ENCODE assay signal across 11 cellular contexts in genomic region chr22:32444068-32444467, GRCh38. TPM values are rescaled to one million over a fixed set of nuclear protein-coding genes. Genes with fewer than 3 reads are reported as not detected.
DNase-seq lines count a peak whose midpoint lies in the region; ATAC-seq and TF ChIP-seq lines count a peak whose summit lies in the region.
"Had no signal": no experiment of that assay in that cellular context is flagged by ENCODE, and none has a peak within 500 bp of the region (broad histone marks: within the 10 kb centered on the region; RNA-seq: fewer than 3 reads in every experiment).

No MANE protein-coding gene starts in this region.

- peaks cover 8% of the 10 kb centered on the region for H3K27me3 Mint-ChIP-seq in activated CD4-positive, alpha-beta T cell treated with anti-CD3 and anti-CD28 coated beads, Interleukin-2, amount 10 ng/mL, durations not matched to agents 24 days and 14 days
- H3K27me3 Mint-ChIP-seq in activated CD4-positive, alpha-beta T cell treated with anti-CD3 and anti-CD28 coated beads, Interleukin-2, amount 10 ng/mL, durations not matched to agents 7 days and 5 days = peaks cover 8% of the 10 kb centered on the region
- peaks cover 45% of the 10 kb centered on the region for H3K27me3 Mint-ChIP-seq in neural crest cell (ENCODE audit: low read depth)

- POLR2A ChIA-PET in activated CD4-positive, alpha-beta T cell treated with anti-CD3 and anti-CD28 coated beads, Interleukin-2, amount 10 ng/mL, durations not matched to agents 7 days and 5 days (lab: Charles Lee) = no interaction called here

- H3K27ac ChIP-seq in VCaP = no peak overlapping the region
- H3K27ac ChIP-seq: thyroid gland had no signal

- intact Hi-C loops in activated CD4-positive, alpha-beta T cell treated with anti-CD3 and anti-CD28 coated beads, Interleukin-2, amount 10 ng/mL, durations not matched to agents 24 days and 14 days (cut with micrococcal nuclease) = no loop called here

- peak; percentile 58 for DNase-seq in activated CD4-positive, alpha-beta T cell treated with anti-CD3 and anti-CD28 coated beads, Interleukin-2, amount 10 ng/mL, durations not matched to agents 24 days and 14 days
- no peak for DNase-seq in activated CD4-positive, alpha-beta T cell treated with anti-CD3 and anti-CD28 coated beads, Interleukin-2, amount 10 ng/mL, durations not matched to agents 7 days and 5 days
- DNase-seq in HuH-7.5 (ENCODE audit: low spot score) = peak; percentile 6
- DNase-seq in neural crest cell (ENCODE audit: low read depth, low spot score) = no peak
- no peak for DNase-seq in GM19238 (ENCODE audit: insufficient read length, low spot score)
- DNase-seq in SKM-1 treated with dmso at 0.1 percent for 144 hours (lab: John Stamatoyannopoulos, UW; ENCODE audit: unreplicated experiment) = no peak
- DNase-seq: DMS79, thyroid gland had no signal

- no peak for ATAC-seq in activated CD4-positive, CD25-positive, alpha-beta regulatory T cell treated with anti-CD3 and anti-CD28 coated beads, Interleukin-2, amount 50 U/mL, for 24 hours
- ATAC-seq: sciatic nerve had no signal

- no peaks in the 10 kb centered on the region for H3K36me3 Mint-ChIP-seq in activated CD4-positive, alpha-beta T cell treated with anti-CD3 and anti-CD28 coated beads, Interleukin-2, amount 10 ng/mL, durations not matched to agents 24 days and 14 days (ENCODE audit: low read depth)
- H3K36me3 Mint-ChIP-seq in activated CD4-positive, alpha-beta T cell treated with anti-CD3 and anti-CD28 coated beads, Interleukin-2, amount 10 ng/mL, durations not matched to agents 7 days and 5 days (ENCODE audit: low read depth) = no peaks in the 10 kb centered on the region
- no peaks in the 10 kb centered on the region for H3K36me3 Mint-ChIP-seq in neural crest cell (ENCODE audit: low read depth)

- no peak overlapping the region for H3K4me3 Mint-ChIP-seq in activated CD4-positive, alpha-beta T cell treated with anti-CD3 and anti-CD28 coated beads, Interleukin-2, amount 10 ng/mL, durations not matched to agents 24 days and 14 days
- H3K4me3 Mint-ChIP-seq in activated CD4-positive, alpha-beta T cell treated with anti-CD3 and anti-CD28 coated beads, Interleukin-2, amount 10 ng/mL, durations not matched to agents 7 days and 5 days = no peak overlapping the region
- no peak overlapping the region for H3K4me3 Mint-ChIP-seq in neural crest cell

- CTCF ChIA-PET in activated CD4-positive, alpha-beta T cell treated with anti-CD3 and anti-CD28 coated beads, Interleukin-2, amount 10 ng/mL, durations not matched to agents 7 days and 5 days (lab: Charles Lee) = interaction anchor here (0.6 to 2.2 kb wide), 3 partner anchors 9 to 25 kb away, joined by 3 to 5 read pairs (median 3); no protein-coding TSS in a partner anchor

- no peak overlapping the region for H3K27ac Mint-ChIP-seq in activated CD4-positive, alpha-beta T cell treated with anti-CD3 and anti-CD28 coated beads, Interleukin-2, amount 10 ng/mL, durations not matched to agents 24 days and 14 days
- no peak overlapping the region for H3K27ac Mint-ChIP-seq in activated CD4-positive, alpha-beta T cell treated with anti-CD3 and anti-CD28 coated beads, Interleukin-2, amount 10 ng/mL, durations not matched to agents 7 days and 5 days
- H3K27ac Mint-ChIP-seq in neural crest cell (ENCODE audit: unreplicated experiment) = no peak overlapping the region

- peak; percentile 80 for TF ChIP-seq CTCF in VCaP (conservative IDR thresholded peaks at IDR 0.05)
- peak; percentile 51 for TF ChIP-seq CTCF in neural crest cell (conservative IDR thresholded peaks at IDR 0.05)

- H3K4me1 Mint-ChIP-seq in activated CD4-positive, alpha-beta T cell treated with anti-CD3 and anti-CD28 coated beads, Interleukin-2, amount 10 ng/mL, durations not matched to agents 24 days and 14 days = no peaks in the 10 kb centered on the region
- H3K4me1 Mint-ChIP-seq in activated CD4-positive, alpha-beta T cell treated with anti-CD3 and anti-CD28 coated beads, Interleukin-2, amount 10 ng/mL, durations not matched to agents 7 days and 5 days = no peaks in the 10 kb centered on the region
- no peaks in the 10 kb centered on the region for H3K4me1 Mint-ChIP-seq in neural crest cell

- H3K9me3 Mint-ChIP-seq in activated CD4-positive, alpha-beta T cell treated with anti-CD3 and anti-CD28 coated beads, Interleukin-2, amount 10 ng/mL, durations not matched to agents 24 days and 14 days = no peaks in the 10 kb centered on the region
- H3K9me3 Mint-ChIP-seq in activated CD4-positive, alpha-beta T cell treated with anti-CD3 and anti-CD28 coated beads, Interleukin-2, amount 10 ng/mL, durations not matched to agents 7 days and 5 days = no peaks in the 10 kb centered on the region
- H3K9me3 Mint-ChIP-seq in neural crest cell = no peaks in the 10 kb centered on the region

RNA-seq across cellular contexts. Expression of gene BPIFC, which starts 20.2 kb away (rescaled TPM):
- not detected in 2 replicates for total RNA-seq in activated CD4-positive, alpha-beta T cell treated with anti-CD3 and anti-CD28 coated beads, Interleukin-2, amount 10 ng/mL, durations not matched to agents 24 days and 14 days
- total RNA-seq in activated CD4-positive, alpha-beta T cell treated with anti-CD3 and anti-CD28 coated beads, Interleukin-2, amount 10 ng/mL, durations not matched to agents 7 days and 5 days = not detected
- total RNA-seq in neural crest cell = not detected in 2 replicates
- total RNA-seq: sciatic nerve, thyroid gland had no signal

RNA-seq across cellular contexts. Expression of gene FBXO7, which starts 30.5 kb away (rescaled TPM):
- total RNA-seq in activated CD4-positive, alpha-beta T cell treated with anti-CD3 and anti-CD28 coated beads, Interleukin-2, amount 10 ng/mL, durations not matched to agents 24 days and 14 days = 95.6 and 96.5 TPM in 2 replicates
- total RNA-seq in activated CD4-positive, alpha-beta T cell treated with anti-CD3 and anti-CD28 coated beads, Interleukin-2, amount 10 ng/mL, durations not matched to agents 7 days and 5 days = 100 to 1,000 TPM in 1 of 2 experiments, 10 to 100 TPM in 1; 92.6 to 103 TPM
- 82.0 and 82.8 TPM in 2 replicates for total RNA-seq in neural crest cell

RNA-seq across cellular contexts. Expression of gene RTCB, which starts 32.0 kb away (rescaled TPM):
- 104 and 105 TPM in 2 replicates for total RNA-seq in activated CD4-positive, alpha-beta T cell treated with anti-CD3 and anti-CD28 coated beads, Interleukin-2, amount 10 ng/mL, durations not matched to agents 24 days and 14 days
- total RNA-seq in activated CD4-positive, alpha-beta T cell treated with anti-CD3 and anti-CD28 coated beads, Interleukin-2, amount 10 ng/mL, durations not matched to agents 7 days and 5 days = 10 to 100 TPM; 49.1 to 58.5 TPM
- total RNA-seq in neural crest cell = 111 and 117 TPM in 2 replicates

Comparison
In these comparisons a context has a peak if more than half of its experiments do, and no peak if none do; other contexts are left out.
1. DNase-seq: peak in activated CD4-positive, alpha-beta T cell treated with anti-CD3 and anti-CD28 coated beads, Interleukin-2, amount 10 ng/mL, durations not matched to agents 24 days and 14 days (single experiment) and HuH-7.5 (single experiment); none in activated CD4-positive, alpha-beta T cell treated with anti-CD3 and anti-CD28 coated beads, Interleukin-2, amount 10 ng/mL, durations not matched to agents 7 days and 5 days (single experiment), neural crest cell (single experiment), GM19238 (single experiment) and SKM-1 treated with dmso at 0.1 percent for 144 hours (single experiment).